In genomic region chr17:9052921-9053320, GRCh38 we compare ENCODE assay signal across 18 cellular contexts.
"Had no signal": no experiment of that assay in that cellular context is flagged by ENCODE, and none has a peak within 500 bp of the region (broad histone marks: within the 10 kb centered on the region; RNA-seq: fewer than 3 reads in every experiment).

No MANE protein-coding gene starts in this region.

- H3K4me3 ChIP-seq: adrenal gland, esophagus muscularis mucosa, heart left ventricle, skin epidermis, tibial artery had no signal

- ATAC-seq: heart left ventricle, left colon, natural killer cell, SK-N-SH treated with all-trans-retinoic acid at 6 μM for 48 hours had no signal

- DNase-seq: activated CD4-positive, alpha-beta T cell treated with anti-CD3 and anti-CD28 coated beads, Interleukin-2, amount 50 U/mL, for 48 hours; activated CD4-positive, CD25-positive, alpha-beta regulatory T cell treated with anti-CD3 and anti-CD28 coated beads, Interleukin-2, amount 50 U/mL, for 72 hours; activated effector memory CD4-positive, alpha-beta T cell treated with Interleukin-2 at 50 U/mL for 16 hours; adrenal gland; caudate nucleus; heart left ventricle; left colon; natural killer cell; retina; stimulated activated CD4-positive, alpha-beta T cell treated with anti-CD3 and anti-CD28 coated beads, Interleukin-15, amount 100 ng/mL, for 24 hours; stimulated activated CD4-positive, alpha-beta T cell treated with anti-CD3 and anti-CD28 coated beads, Interleukin-4, amount 100 ng/mL, for 24 hours; stimulated activated naive CD4-positive, alpha-beta T cell; T-helper 1 cell; T1000; tibial artery had no signal

- H3K27me3 ChIP-seq: adrenal gland, esophagus muscularis mucosa, heart left ventricle, tibial artery had no signal

- H3K27ac ChIP-seq: adrenal gland, esophagus muscularis mucosa, heart left ventricle, tibial artery had no signal

- H3K4me1 ChIP-seq: adrenal gland, heart left ventricle had no signal

- H3K9me3 ChIP-seq: adrenal gland had no signal

- H3K36me3 ChIP-seq: adrenal gland, heart left ventricle had no signal
